Comparison of ENCODE assay signal across 9 cellular contexts in the genomic region with DNA sequence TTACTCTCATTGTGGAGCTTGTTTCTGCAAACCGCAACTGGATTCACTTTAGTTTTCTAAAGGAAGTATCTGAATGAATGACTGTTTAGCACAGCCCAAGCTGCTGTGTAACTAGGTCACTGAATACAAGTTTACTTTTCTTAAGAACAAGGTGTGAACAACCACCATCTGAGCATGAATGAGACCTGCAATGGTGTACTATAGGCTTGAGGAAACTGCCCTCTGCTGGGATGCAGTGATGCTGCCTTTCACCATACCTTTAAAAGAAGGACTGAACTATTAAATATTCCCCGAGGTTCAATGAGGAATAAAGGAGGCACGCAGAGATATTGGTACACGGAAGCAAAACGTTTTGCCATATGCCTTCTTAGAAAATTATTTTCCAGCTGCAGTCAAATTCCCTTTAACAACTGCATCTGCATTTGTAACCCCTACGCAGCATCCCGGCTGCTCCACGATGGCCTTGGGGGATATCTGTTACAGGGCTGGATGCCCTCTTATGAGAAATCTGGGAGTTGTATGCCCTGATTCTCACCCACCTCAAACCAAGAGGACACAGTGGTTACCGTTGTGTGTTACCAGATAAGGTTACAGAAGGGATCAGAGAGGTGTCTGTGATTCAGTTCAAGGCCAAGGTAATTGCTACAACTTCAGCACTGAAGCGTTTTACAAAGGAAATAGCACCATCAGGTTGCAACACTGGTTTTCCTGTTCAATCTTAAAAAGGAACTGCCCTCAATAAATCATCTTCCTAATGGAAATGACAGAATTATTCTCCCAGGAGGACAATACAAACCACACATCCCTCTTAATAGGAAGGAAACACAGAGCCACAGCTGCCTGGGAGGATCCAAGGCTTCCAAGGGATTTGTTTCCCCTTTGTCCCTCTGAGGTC.
A peak's percentile ranks its signal among the peaks of the same experiment; 100 is the strongest.
DNase-seq lines count a peak whose midpoint lies in the region; ATAC-seq, FAIRE-seq and TF ChIP-seq lines count a peak whose summit lies in the region.
"Had no signal": no experiment of that assay in that cellular context is flagged by ENCODE, and none has a peak within 500 bp of the region (broad histone marks: within the 10 kb centered on the region; RNA-seq: fewer than 3 reads in every experiment).

No MANE protein-coding gene starts in this region.

- H3K27ac ChIP-seq in 22Rv1 (no peak overlapping the region), hepatocyte (no peak overlapping the region)

- H3K9me3 ChIP-seq in hepatocyte (ENCODE audit: low read depth): no peaks in the 10 kb centered on the region

- no peaks in the 10 kb centered on the region for H3K79me2 ChIP-seq in hepatocyte

- H3K4me3 ChIP-seq in hepatocyte: no peak overlapping the region
- H3K4me3 ChIP-seq: skin epidermis had no signal

- no peak overlapping the region for H3K4me2 ChIP-seq in hepatocyte

- no peaks in the 10 kb centered on the region for H3K36me3 ChIP-seq in hepatocyte (replicated peaks; ENCODE audit: insufficient read depth, low read depth)

- FAIRE-seq in urothelium cell line (lab: Jason Lieb, UNC): peak; percentile 91

- no peaks in the 10 kb centered on the region for H4K20me1 ChIP-seq in hepatocyte (ENCODE audit: insufficient read depth, poor library complexity, severe bottlenecking)

- no peaks in the 10 kb centered on the region for H3K27me3 ChIP-seq in hepatocyte

- H2AFZ ChIP-seq in hepatocyte: peak overlapping the region; percentile 5

- WGBS in hepatocyte (ENCODE audit: low lambda C conversion rate, missing lambda C conversion rate): 58% methylated on average over 10 of the region's 10 CpGs

- ATAC-seq in GM18868 (IDR thresholded peaks at IDR 0.05; ENCODE audit: unreplicated experiment) (peak; percentile 64), SK-N-SH treated with all-trans-retinoic acid at 6 μM for 48 hours (peak; percentile 88), GM18870 (IDR thresholded peaks at IDR 0.05; ENCODE audit: unreplicated experiment) (no peak)

- H3K9me2 ChIP-seq in hepatocyte (replicated peaks; ENCODE audit: insufficient read depth): no peaks in the 10 kb centered on the region

- H3K4me1 ChIP-seq in hepatocyte (ENCODE audit: insufficient read depth): no peaks in the 10 kb centered on the region

- TF ChIP-seq CTCF in 22Rv1 (IDR thresholded peaks at IDR 0.05) (peak; percentile 49), hepatocyte (IDR thresholded peaks at IDR 0.05; ENCODE audit: poor library complexity) (peak; percentile 47)

- DNase-seq in hepatocyte (ENCODE audit: low spot score): peak; percentile 50
- DNase-seq in urothelium cell line (ENCODE audit: low spot score): peak; percentile 35
- no peak for DNase-seq in effector CD4-positive, alpha-beta T cell
- DNase-seq in stimulated activated CD4-positive, alpha-beta T cell treated with anti-CD3 and anti-CD28 coated beads, Interleukin-4, amount 100 ng/mL, for 24 hours: no peak

TF ChIP-seq in SK-N-SH treated with all-trans-retinoic acid at 6 μM for 48 hours, 23 proteins besides CTCF, POLR2A, EP300 and RAD21:
- TF ChIP-seq GLIS3 (CRISPR knock-in tag; IDR thresholded peaks at IDR 0.05) (no peak), ISL1 (CRISPR knock-in tag; IDR thresholded peaks at IDR 0.05) (no peak), RARB (CRISPR knock-in tag; IDR thresholded peaks at IDR 0.05) (no peak), BACH2 (CRISPR knock-in tag; IDR thresholded peaks at IDR 0.05; ENCODE audit: borderline replicate concordance) (no peak), ZFP30 (CRISPR knock-in tag; IDR thresholded peaks at IDR 0.05) (no peak), TOX (CRISPR knock-in tag; IDR thresholded peaks at IDR 0.05; ENCODE audit: borderline replicate concordance) (no peak), ZNF8 (CRISPR knock-in tag; IDR thresholded peaks at IDR 0.05) (no peak), ZNF565 (CRISPR knock-in tag; conservative IDR thresholded peaks at IDR 0.05; ENCODE audit: low read depth) (no peak), PPARA (CRISPR knock-in tag; IDR thresholded peaks at IDR 0.05; ENCODE audit: borderline replicate concordance) (no peak), OSR1 (CRISPR knock-in tag; IDR thresholded peaks at IDR 0.05) (no peak), ZC3H10 (CRISPR knock-in tag; IDR thresholded peaks at IDR 0.05) (no peak), SNAI2 (CRISPR knock-in tag; IDR thresholded peaks at IDR 0.05) (no peak), TCF4 (CRISPR knock-in tag; IDR thresholded peaks at IDR 0.05; ENCODE audit: borderline replicate concordance) (no peak)
- TF ChIP-seq, protein P1, sequence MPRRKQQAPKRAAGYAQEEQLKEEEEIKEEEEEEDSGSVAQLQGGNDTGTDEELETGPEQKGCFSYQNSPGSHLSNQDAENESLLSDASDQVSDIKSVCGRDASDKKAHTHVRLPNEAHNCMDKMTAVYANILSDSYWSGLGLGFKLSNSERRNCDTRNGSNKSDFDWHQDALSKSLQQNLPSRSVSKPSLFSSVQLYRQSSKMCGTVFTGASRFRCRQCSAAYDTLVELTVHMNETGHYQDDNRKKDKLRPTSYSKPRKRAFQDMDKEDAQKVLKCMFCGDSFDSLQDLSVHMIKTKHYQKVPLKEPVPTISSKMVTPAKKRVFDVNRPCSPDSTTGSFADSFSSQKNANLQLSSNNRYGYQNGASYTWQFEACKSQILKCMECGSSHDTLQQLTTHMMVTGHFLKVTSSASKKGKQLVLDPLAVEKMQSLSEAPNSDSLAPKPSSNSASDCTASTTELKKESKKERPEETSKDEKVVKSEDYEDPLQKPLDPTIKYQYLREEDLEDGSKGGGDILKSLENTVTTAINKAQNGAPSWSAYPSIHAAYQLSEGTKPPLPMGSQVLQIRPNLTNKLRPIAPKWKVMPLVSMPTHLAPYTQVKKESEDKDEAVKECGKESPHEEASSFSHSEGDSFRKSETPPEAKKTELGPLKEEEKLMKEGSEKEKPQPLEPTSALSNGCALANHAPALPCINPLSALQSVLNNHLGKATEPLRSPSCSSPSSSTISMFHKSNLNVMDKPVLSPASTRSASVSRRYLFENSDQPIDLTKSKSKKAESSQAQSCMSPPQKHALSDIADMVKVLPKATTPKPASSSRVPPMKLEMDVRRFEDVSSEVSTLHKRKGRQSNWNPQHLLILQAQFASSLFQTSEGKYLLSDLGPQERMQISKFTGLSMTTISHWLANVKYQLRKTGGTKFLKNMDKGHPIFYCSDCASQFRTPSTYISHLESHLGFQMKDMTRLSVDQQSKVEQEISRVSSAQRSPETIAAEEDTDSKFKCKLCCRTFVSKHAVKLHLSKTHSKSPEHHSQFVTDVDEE (CRISPR knock-in tag; IDR thresholded peaks at IDR 0.05): no peak
- TF ChIP-seq, protein P2, sequence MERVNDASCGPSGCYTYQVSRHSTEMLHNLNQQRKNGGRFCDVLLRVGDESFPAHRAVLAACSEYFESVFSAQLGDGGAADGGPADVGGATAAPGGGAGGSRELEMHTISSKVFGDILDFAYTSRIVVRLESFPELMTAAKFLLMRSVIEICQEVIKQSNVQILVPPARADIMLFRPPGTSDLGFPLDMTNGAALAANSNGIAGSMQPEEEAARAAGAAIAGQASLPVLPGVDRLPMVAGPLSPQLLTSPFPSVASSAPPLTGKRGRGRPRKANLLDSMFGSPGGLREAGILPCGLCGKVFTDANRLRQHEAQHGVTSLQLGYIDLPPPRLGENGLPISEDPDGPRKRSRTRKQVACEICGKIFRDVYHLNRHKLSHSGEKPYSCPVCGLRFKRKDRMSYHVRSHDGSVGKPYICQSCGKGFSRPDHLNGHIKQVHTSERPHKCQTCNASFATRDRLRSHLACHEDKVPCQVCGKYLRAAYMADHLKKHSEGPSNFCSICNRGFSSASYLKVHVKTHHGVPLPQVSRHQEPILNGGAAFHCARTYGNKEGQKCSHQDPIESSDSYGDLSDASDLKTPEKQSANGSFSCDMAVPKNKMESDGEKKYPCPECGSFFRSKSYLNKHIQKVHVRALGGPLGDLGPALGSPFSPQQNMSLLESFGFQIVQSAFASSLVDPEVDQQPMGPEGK (CRISPR knock-in tag; IDR thresholded peaks at IDR 0.05; ENCODE audit: borderline replicate concordance): no peak
- TF ChIP-seq, protein P3, sequence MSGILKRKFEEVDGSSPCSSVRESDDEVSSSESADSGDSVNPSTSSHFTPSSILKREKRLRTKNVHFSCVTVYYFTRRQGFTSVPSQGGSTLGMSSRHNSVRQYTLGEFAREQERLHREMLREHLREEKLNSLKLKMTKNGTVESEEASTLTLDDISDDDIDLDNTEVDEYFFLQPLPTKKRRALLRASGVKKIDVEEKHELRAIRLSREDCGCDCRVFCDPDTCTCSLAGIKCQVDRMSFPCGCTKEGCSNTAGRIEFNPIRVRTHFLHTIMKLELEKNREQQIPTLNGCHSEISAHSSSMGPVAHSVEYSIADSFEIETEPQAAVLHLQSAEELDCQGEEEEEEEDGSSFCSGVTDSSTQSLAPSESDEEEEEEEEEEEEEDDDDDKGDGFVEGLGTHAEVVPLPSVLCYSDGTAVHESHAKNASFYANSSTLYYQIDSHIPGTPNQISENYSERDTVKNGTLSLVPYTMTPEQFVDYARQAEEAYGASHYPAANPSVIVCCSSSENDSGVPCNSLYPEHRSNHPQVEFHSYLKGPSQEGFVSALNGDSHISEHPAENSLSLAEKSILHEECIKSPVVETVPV (CRISPR knock-in tag; IDR thresholded peaks at IDR 0.05): no peak
- TF ChIP-seq, protein P4, sequence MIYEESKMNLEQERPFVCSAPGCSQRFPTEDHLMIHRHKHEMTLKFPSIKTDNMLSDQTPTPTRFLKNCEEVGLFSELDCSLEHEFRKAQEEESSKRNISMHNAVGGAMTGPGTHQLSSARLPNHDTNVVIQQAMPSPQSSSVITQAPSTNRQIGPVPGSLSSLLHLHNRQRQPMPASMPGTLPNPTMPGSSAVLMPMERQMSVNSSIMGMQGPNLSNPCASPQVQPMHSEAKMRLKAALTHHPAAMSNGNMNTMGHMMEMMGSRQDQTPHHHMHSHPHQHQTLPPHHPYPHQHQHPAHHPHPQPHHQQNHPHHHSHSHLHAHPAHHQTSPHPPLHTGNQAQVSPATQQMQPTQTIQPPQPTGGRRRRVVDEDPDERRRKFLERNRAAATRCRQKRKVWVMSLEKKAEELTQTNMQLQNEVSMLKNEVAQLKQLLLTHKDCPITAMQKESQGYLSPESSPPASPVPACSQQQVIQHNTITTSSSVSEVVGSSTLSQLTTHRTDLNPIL (CRISPR knock-in tag; IDR thresholded peaks at IDR 0.05; ENCODE audit: low read depth): no peak

Comparison
In these comparisons a context has a peak if more than half of its experiments do, and no peak if none do; other contexts are left out.
1. DNase-seq: peak in hepatocyte (single experiment) and urothelium cell line (single experiment); none in effector CD4-positive, alpha-beta T cell (single experiment) and stimulated activated CD4-positive, alpha-beta T cell treated with anti-CD3 and anti-CD28 coated beads, Interleukin-4, amount 100 ng/mL, for 24 hours (single experiment).